Comparison of ENCODE assay signal across 1 cellular context in the genomic region with DNA sequence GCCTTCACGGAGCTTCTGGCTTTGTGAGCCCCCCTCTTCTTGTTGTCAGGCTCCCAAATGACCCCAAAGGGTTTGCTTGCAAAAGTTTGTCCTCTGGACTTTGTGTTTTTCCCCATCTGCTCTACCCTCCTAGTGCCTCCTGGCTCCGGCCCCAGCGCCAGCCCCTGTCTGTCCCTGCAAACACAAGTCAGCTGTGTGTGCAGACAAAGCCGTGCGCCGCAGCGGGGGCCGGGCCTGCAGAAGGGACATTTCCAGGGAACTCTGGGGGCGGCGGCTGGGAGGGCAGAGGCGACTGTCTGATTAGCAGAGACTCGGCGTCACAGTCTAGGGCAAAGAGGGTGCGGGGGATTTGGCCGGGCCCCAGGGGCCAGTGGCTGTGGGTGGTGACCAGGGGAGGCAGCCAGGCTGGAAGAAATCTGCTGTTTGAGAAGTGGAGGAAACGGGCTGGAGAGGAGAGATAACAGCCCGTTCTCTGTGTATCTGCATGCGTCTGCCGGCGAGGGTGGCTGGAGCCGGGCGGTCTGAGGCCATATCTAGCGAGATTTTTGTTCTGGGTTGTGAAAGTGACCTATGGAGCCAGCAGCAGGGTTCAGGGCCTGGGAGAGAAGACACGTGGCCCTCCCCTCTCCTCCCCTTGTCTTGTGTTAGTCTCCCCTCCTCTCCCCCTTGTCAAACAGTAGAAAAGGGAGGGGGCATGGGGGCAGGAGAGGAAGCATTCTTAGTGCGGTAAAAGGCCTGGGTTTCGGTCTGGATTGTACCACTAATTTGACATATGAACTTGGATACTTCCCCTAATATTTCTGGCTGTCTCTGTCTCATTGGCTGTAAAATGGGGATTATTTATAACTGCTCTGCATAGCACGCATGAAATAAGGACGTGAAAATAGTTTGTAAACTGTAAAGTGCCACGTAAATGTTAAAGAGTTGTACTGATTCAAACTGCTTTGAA.
A peak's percentile ranks its signal among the peaks of the same experiment; 100 is the strongest.
TF ChIP-seq lines count a peak whose summit lies in the region.

No MANE protein-coding gene starts in this region.

TF ChIP-seq in HepG2, 621 proteins besides CTCF, POLR2A, EP300 and RAD21 (continued from another document and continues in another):
- TF ChIP-seq, protein P1, sequence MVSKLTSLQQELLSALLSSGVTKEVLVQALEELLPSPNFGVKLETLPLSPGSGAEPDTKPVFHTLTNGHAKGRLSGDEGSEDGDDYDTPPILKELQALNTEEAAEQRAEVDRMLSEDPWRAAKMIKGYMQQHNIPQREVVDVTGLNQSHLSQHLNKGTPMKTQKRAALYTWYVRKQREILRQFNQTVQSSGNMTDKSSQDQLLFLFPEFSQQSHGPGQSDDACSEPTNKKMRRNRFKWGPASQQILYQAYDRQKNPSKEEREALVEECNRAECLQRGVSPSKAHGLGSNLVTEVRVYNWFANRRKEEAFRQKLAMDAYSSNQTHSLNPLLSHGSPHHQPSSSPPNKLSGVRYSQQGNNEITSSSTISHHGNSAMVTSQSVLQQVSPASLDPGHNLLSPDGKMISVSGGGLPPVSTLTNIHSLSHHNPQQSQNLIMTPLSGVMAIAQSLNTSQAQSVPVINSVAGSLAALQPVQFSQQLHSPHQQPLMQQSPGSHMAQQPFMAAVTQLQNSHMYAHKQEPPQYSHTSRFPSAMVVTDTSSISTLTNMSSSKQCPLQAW (CRISPR knock-in tag; IDR thresholded peaks at IDR 0.05): no peak
- TF ChIP-seq, protein P2, sequence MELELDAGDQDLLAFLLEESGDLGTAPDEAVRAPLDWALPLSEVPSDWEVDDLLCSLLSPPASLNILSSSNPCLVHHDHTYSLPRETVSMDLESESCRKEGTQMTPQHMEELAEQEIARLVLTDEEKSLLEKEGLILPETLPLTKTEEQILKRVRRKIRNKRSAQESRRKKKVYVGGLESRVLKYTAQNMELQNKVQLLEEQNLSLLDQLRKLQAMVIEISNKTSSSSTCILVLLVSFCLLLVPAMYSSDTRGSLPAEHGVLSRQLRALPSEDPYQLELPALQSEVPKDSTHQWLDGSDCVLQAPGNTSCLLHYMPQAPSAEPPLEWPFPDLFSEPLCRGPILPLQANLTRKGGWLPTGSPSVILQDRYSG (CRISPR knock-in tag; IDR thresholded peaks at IDR 0.05): no peak
- TF ChIP-seq, protein P3, sequence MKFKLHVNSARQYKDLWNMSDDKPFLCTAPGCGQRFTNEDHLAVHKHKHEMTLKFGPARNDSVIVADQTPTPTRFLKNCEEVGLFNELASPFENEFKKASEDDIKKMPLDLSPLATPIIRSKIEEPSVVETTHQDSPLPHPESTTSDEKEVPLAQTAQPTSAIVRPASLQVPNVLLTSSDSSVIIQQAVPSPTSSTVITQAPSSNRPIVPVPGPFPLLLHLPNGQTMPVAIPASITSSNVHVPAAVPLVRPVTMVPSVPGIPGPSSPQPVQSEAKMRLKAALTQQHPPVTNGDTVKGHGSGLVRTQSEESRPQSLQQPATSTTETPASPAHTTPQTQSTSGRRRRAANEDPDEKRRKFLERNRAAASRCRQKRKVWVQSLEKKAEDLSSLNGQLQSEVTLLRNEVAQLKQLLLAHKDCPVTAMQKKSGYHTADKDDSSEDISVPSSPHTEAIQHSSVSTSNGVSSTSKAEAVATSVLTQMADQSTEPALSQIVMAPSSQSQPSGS (CRISPR knock-in tag; IDR thresholded peaks at IDR 0.05): 0 out of 2 replicates have a peak, but pooled peaks have one; percentile 23
- TF ChIP-seq ZNF235 (CRISPR knock-in tag; IDR thresholded peaks at IDR 0.05; ENCODE audit: borderline replicate concordance) (no peak), ZNF572 (CRISPR knock-in tag; IDR thresholded peaks at IDR 0.05) (no peak), ARNT2 (CRISPR knock-in tag; IDR thresholded peaks at IDR 0.05; ENCODE audit: low read depth) (peak; percentile 51), NONO (IDR thresholded peaks at IDR 0.05) (no peak), NONO (CRISPR knock-in tag; conservative IDR thresholded peaks at IDR 0.05) (peak; percentile 86), E2F5 (CRISPR knock-in tag; conservative IDR thresholded peaks at IDR 0.05) (no peak), MYC (CRISPR knock-in tag; IDR thresholded peaks at IDR 0.05; ENCODE audit: borderline replicate concordance) (peak; percentile 85), ZBTB3 (CRISPR knock-in tag; IDR thresholded peaks at IDR 0.05; ENCODE audit: borderline replicate concordance, low read depth) (no peak), NCOA2 (CRISPR knock-in tag; IDR thresholded peaks at IDR 0.05) (0 out of 2 replicates have a peak, but pooled peaks have one; percentile 16), ZNF562 (CRISPR knock-in tag; IDR thresholded peaks at IDR 0.05; ENCODE audit: borderline replicate concordance) (no peak), GATAD1 (CRISPR knock-in tag; IDR thresholded peaks at IDR 0.05) (peak; percentile 25), SP5 (CRISPR knock-in tag; IDR thresholded peaks at IDR 0.05; ENCODE audit: borderline replicate concordance, low read depth) (peak; percentile 38; the same call in 1 of the 2 replicates), ZNF136 (CRISPR knock-in tag; IDR thresholded peaks at IDR 0.05; ENCODE audit: low read depth) (no peak), PCBP1 (IDR thresholded peaks at IDR 0.05; ENCODE audit: borderline replicate concordance, low read depth, low read length) (peak; percentile 88; the same call in 1 of the 2 replicates), PRMT3 (CRISPR knock-in tag; IDR thresholded peaks at IDR 0.05; ENCODE audit: borderline replicate concordance, low read depth) (no peak), PHF21A (CRISPR knock-in tag; IDR thresholded peaks at IDR 0.05) (peak; percentile 95), SP1 (IDR thresholded peaks at IDR 0.05) (no peak), SP1 (CRISPR knock-in tag; IDR thresholded peaks at IDR 0.05) (no peak), ZMAT3 (CRISPR knock-in tag; conservative IDR thresholded peaks at IDR 0.05) (peak; percentile 85; the same call in 1 of the 2 replicates), ZEB1 (IDR thresholded peaks at IDR 0.05; ENCODE audit: insufficient replicate concordance, low read depth) (no peak), IKZF1 (IDR thresholded peaks at IDR 0.05) (no peak), ZNF543 (CRISPR knock-in tag; IDR thresholded peaks at IDR 0.05) (peak; percentile 85; the same call in 1 of the 2 replicates), GTF2F1 (IDR thresholded peaks at IDR 0.05; ENCODE audit: low read length) (no peak), RBM39 (IDR thresholded peaks at IDR 0.05; ENCODE audit: low read depth, low read length, poor library complexity, severe bottlenecking) (peak; percentile 79), SAFB2 (CRISPR knock-in tag; IDR thresholded peaks at IDR 0.05; ENCODE audit: borderline replicate concordance, low read depth) (no peak), HMG20A (CRISPR knock-in tag; IDR thresholded peaks at IDR 0.05; ENCODE audit: borderline replicate concordance) (no peak), ZNF281 (CRISPR knock-in tag; IDR thresholded peaks at IDR 0.05; ENCODE audit: borderline replicate concordance) (peak; percentile 45; the same call in 1 of the 2 replicates), DZIP1 (CRISPR knock-in tag; IDR thresholded peaks at IDR 0.05) (no peak), MTA1 (CRISPR knock-in tag; IDR thresholded peaks at IDR 0.05; ENCODE audit: borderline replicate concordance) (peak; percentile 94), MED1 (CRISPR knock-in tag; IDR thresholded peaks at IDR 0.05) (no peak; the same call in 1 of the 2 replicates), ZC3H4 (CRISPR knock-in tag; IDR thresholded peaks at IDR 0.05; ENCODE audit: borderline replicate concordance) (no peak)
- TF ChIP-seq, protein P4, sequence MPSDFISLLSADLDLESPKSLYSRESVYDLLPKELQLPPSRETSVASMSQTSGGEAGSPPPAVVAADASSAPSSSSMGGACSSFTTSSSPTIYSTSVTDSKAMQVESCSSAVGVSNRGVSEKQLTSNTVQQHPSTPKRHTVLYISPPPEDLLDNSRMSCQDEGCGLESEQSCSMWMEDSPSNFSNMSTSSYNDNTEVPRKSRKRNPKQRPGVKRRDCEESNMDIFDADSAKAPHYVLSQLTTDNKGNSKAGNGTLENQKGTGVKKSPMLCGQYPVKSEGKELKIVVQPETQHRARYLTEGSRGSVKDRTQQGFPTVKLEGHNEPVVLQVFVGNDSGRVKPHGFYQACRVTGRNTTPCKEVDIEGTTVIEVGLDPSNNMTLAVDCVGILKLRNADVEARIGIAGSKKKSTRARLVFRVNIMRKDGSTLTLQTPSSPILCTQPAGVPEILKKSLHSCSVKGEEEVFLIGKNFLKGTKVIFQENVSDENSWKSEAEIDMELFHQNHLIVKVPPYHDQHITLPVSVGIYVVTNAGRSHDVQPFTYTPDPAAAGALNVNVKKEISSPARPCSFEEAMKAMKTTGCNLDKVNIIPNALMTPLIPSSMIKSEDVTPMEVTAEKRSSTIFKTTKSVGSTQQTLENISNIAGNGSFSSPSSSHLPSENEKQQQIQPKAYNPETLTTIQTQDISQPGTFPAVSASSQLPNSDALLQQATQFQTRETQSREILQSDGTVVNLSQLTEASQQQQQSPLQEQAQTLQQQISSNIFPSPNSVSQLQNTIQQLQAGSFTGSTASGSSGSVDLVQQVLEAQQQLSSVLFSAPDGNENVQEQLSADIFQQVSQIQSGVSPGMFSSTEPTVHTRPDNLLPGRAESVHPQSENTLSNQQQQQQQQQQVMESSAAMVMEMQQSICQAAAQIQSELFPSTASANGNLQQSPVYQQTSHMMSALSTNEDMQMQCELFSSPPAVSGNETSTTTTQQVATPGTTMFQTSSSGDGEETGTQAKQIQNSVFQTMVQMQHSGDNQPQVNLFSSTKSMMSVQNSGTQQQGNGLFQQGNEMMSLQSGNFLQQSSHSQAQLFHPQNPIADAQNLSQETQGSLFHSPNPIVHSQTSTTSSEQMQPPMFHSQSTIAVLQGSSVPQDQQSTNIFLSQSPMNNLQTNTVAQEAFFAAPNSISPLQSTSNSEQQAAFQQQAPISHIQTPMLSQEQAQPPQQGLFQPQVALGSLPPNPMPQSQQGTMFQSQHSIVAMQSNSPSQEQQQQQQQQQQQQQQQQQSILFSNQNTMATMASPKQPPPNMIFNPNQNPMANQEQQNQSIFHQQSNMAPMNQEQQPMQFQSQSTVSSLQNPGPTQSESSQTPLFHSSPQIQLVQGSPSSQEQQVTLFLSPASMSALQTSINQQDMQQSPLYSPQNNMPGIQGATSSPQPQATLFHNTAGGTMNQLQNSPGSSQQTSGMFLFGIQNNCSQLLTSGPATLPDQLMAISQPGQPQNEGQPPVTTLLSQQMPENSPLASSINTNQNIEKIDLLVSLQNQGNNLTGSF (CRISPR knock-in tag; IDR thresholded peaks at IDR 0.05): no peak
